10 cellular contexts compared by ENCODE assay signal in genomic region chr1:33410091-33410701, GRCh38.
DNase-seq lines count a peak whose midpoint lies in the region; ATAC-seq, FAIRE-seq and TF ChIP-seq lines count a peak whose summit lies in the region.
"Had no signal": no experiment of that assay in that cellular context is flagged by ENCODE, and none has a peak within 500 bp of the region (broad histone marks: within the 10 kb centered on the region; RNA-seq: fewer than 3 reads in every experiment).

No MANE protein-coding gene starts in this region.

- intact Hi-C loops in tibial artery (cut with DNase I; ENCODE audit: low total_unique reads) = no loop called here

- no peaks in the 10 kb centered on the region for H3K27me3 ChIP-seq in tibial artery

- no peaks in the 10 kb centered on the region for H3K9me3 ChIP-seq in tibial artery

- H3K36me3 ChIP-seq in tibial artery = no peaks in the 10 kb centered on the region

- ATAC-seq in GM18858 (IDR thresholded peaks at IDR 0.05; ENCODE audit: unreplicated experiment) = no peak
- ATAC-seq in HG03571 (IDR thresholded peaks at IDR 0.05; ENCODE audit: unreplicated experiment) = no peak

- peak; percentile 91 for FAIRE-seq in islet of Langerhans (lab: Jason Lieb, UNC)

- peak; percentile 6 for DNase-seq in DMS53 (lab: John Stamatoyannopoulos, UW)
- no peak for DNase-seq in DMS53 treated with DMSO at 0.1 percent for 48 hours (lab: John Stamatoyannopoulos, UW; ENCODE audit: unreplicated experiment)
- peak; percentile 42 for DNase-seq in cerebellar cortex (ENCODE audit: low spot score)
- DNase-seq in tibial artery = peak; percentile 24 to 68
- DNase-seq in NCI-H2171 (lab: John Stamatoyannopoulos, UW) = no peak
- DNase-seq: activated T-cell treated with anti-CD3 and anti-CD28 coated beads, Interleukin-2, amount 50 U/mL, for 48 hours; NCI-H2081 treated with DMSO at 0.1 percent for 48 hours had no signal

- H3K27ac ChIP-seq in tibial artery = peak overlapping the region; percentile 46 to 79

- no peak overlapping the region for H3K4me3 ChIP-seq in tibial artery

- TF ChIP-seq CTCF in tibial artery (IDR thresholded peaks at IDR 0.05) = no peak

- H3K4me1 ChIP-seq in tibial artery = peaks cover 0 to 39% (median 8%) of the 10 kb centered on the region in 4 donors

Comparison
In these comparisons a context has a peak if more than half of its experiments do, and no peak if none do; other contexts are left out.
1. DNase-seq: peak in DMS53 (single experiment), cerebellar cortex (single experiment) and tibial artery (2 of 2); none in DMS53 treated with DMSO at 0.1 percent for 48 hours (single experiment) and NCI-H2171 (single experiment).